ENCODE assay signal across 1 cellular context in genomic region chr16:8583199-8583598, GRCh38.
TF ChIP-seq lines count a peak whose summit lies in the region.

No MANE protein-coding gene starts in this region.

TF ChIP-seq in SK-N-SH, 30 proteins besides CTCF, POLR2A, EP300 and RAD21 (continued from another document):
- no peak for TF ChIP-seq JUND (IDR thresholded peaks at IDR 0.05)
- no peak for TF ChIP-seq GATA2 (CRISPR knock-in tag; IDR thresholded peaks at IDR 0.05)
- TF ChIP-seq POLR2AphosphoS5 (IDR thresholded peaks at IDR 0.05; ENCODE audit: low read depth, low read length), result no peak
- TF ChIP-seq ZBTB33 (IDR thresholded peaks at IDR 0.05; ENCODE audit: borderline replicate concordance, low read depth), result no peak
- TF ChIP-seq RFX5 (IDR thresholded peaks at IDR 0.05; ENCODE audit: low read length), result no peak
- TF ChIP-seq MEF2A (IDR thresholded peaks at IDR 0.05; ENCODE audit: borderline replicate concordance, low read depth), result no peak
